ENCODE assay signal across 16 cellular contexts in genomic region chr6:157268835-157269234, GRCh38. TPM values are rescaled to one million over a fixed set of nuclear protein-coding genes. Genes with fewer than 3 reads are reported as not detected.
DNase-seq lines count a peak whose midpoint lies in the region; ATAC-seq and TF ChIP-seq lines count a peak whose summit lies in the region.
"Had no signal": no experiment of that assay in that cellular context is flagged by ENCODE, and none has a peak within 500 bp of the region (broad histone marks: within the 10 kb centered on the region; RNA-seq: fewer than 3 reads in every experiment).

No MANE protein-coding gene starts in this region.

- DNase-seq in Peyer's patch (peak in 2 of 3 donors; percentile 14 to 43), fibroblast of mammary gland (ENCODE audit: low read depth) (peak; percentile 14), mesothelial cell of epicardium (ENCODE audit: low spot score in 2 of 2, unreplicated experiment in 2 of 2) (peak in 1 of 2 experiments; percentile 24), SKM-1 treated with dmso at 0.1 percent for 144 hours (lab: John Stamatoyannopoulos, UW; ENCODE audit: unreplicated experiment) (no peak), NCI-H345 treated with DMSO at 0.1 percent for 48 hours (lab: John Stamatoyannopoulos, UW; ENCODE audit: unreplicated experiment) (no peak), kidney glomerular epithelial cell (lab: John Stamatoyannopoulos, UW) (no peak)
- DNase-seq: activated CD8-positive, alpha-beta memory T cell treated with anti-CD3 and anti-CD28 coated beads, Interleukin-2, amount 50 U/mL, for 4 hours; COR-L47; erythroblast; GF-D8; NCI-H2029; NCI-H82 had no signal

- H3K4me1 Mint-ChIP-seq in mesothelial cell of epicardium: peaks cover 19% of the 10 kb centered on the region

- H3K27ac ChIP-seq in Peyer's patch (peak overlapping the region in 1 of 4 donors; percentile 13), skin epidermis (peak overlapping the region in 16 of 21 experiments; percentile 0 to 79 (median 51))

- TF ChIP-seq POLR2A in Peyer's patch (IDR thresholded peaks at IDR 0.05): no peak

- H3K36me3 ChIP-seq in Peyer's patch: no peaks in the 10 kb centered on the region

- H3K9me3 Mint-ChIP-seq in mesothelial cell of epicardium: peaks cover 8% of the 10 kb centered on the region

- H3K27me3 ChIP-seq in Peyer's patch: no peaks in the 10 kb centered on the region

- H3K4me1 ChIP-seq in Peyer's patch: peaks cover 0 to 9% (median 3%) of the 10 kb centered on the region in 4 donors

- H3K4me3 ChIP-seq in Peyer's patch (no peak overlapping the region), fibroblast of mammary gland (ENCODE audit: control insufficient read depth, low read depth, low read length) (no peak overlapping the region), skin epidermis (no peak overlapping the region)

- no peaks in the 10 kb centered on the region for H3K9me3 ChIP-seq in Peyer's patch

- no peak for TF ChIP-seq CTCF in Peyer's patch (IDR thresholded peaks at IDR 0.05)
- TF ChIP-seq CTCF in fibroblast of mammary gland (conservative IDR thresholded peaks at IDR 0.05; ENCODE audit: control insufficient read depth, insufficient read depth, low read depth, low read length): no peak
- no peak for TF ChIP-seq CTCF in mesothelial cell of epicardium (IDR thresholded peaks at IDR 0.05; ENCODE audit: unreplicated experiment)

- H3K27me3 Mint-ChIP-seq in mesothelial cell of epicardium (ENCODE audit: low read depth): no peaks in the 10 kb centered on the region
- H3K27me3 Mint-ChIP-seq: activated naive CD8-positive, alpha-beta T cell had no signal

- H3K36me3 Mint-ChIP-seq in mesothelial cell of epicardium: no peaks in the 10 kb centered on the region
- H3K36me3 Mint-ChIP-seq: activated naive CD8-positive, alpha-beta T cell had no signal

- ATAC-seq in GM19324 (IDR thresholded peaks at IDR 0.05; ENCODE audit: low FRiP score, unreplicated experiment): no peak
- ATAC-seq: activated CD4-positive, CD25-positive, alpha-beta regulatory T cell treated with anti-CD3 and anti-CD28 coated beads, Interleukin-2, amount 50 U/mL, for 24 hours had no signal

- peak overlapping the region; percentile 81 for H3K27ac Mint-ChIP-seq in mesothelial cell of epicardium
- H3K27ac Mint-ChIP-seq: activated naive CD8-positive, alpha-beta T cell had no signal

- no peak overlapping the region for H3K4me3 Mint-ChIP-seq in mesothelial cell of epicardium
- H3K4me3 Mint-ChIP-seq: activated naive CD8-positive, alpha-beta T cell had no signal

RNA-seq across cellular contexts. Expression of gene TMEM242, which starts 54.5 kb away (rescaled TPM):
- 1 to 10 TPM; 3.3 to 9.4 (median 4.9) TPM for total RNA-seq in Peyer's patch
- 12.3 to 13.3 TPM (median 13.0 TPM) in 3 replicates for total RNA-seq in mesothelial cell of epicardium

Comparison
In these comparisons a context has a peak if more than half of its experiments do, and no peak if none do; other contexts are left out.
1. DNase-seq: peak in Peyer's patch (2 of 3) and fibroblast of mammary gland (single experiment); none in SKM-1 treated with dmso at 0.1 percent for 144 hours (single experiment), NCI-H345 treated with DMSO at 0.1 percent for 48 hours (single experiment) and kidney glomerular epithelial cell (single experiment).